In genomic region chr17:40556884-40557414, GRCh38 we compare ENCODE assay signal across 10 cellular contexts. TPM values are rescaled to one million over a fixed set of nuclear protein-coding genes. Genes with fewer than 3 reads are reported as not detected.
DNase-seq lines count a peak whose midpoint lies in the region; ATAC-seq and TF ChIP-seq lines count a peak whose summit lies in the region.
"Had no signal": no experiment of that assay in that cellular context is flagged by ENCODE, and none has a peak within 500 bp of the region (broad histone marks: within the 10 kb centered on the region; RNA-seq: fewer than 3 reads in every experiment).

No MANE protein-coding gene starts in this region.

- ATAC-seq in natural killer cell = no peak
- no peak for ATAC-seq in natural killer cell treated with Interleukin-12 subunit alpha and Interleukin-12 subunit beta and Interleukin-15 and Interleukin-18, amount 100 ng/mL, for 72 hours
- no peak for ATAC-seq in GM21423 (IDR thresholded peaks at IDR 0.05; ENCODE audit: unreplicated experiment)

- no peak overlapping the region for H3K4me3 Mint-ChIP-seq in natural killer cell
- no peak overlapping the region for H3K4me3 Mint-ChIP-seq in natural killer cell treated with Interleukin-12 subunit alpha and Interleukin-12 subunit beta and Interleukin-15 and Interleukin-18, amount 100 ng/mL, for 72 hours

- no peaks in the 10 kb centered on the region for H3K36me3 Mint-ChIP-seq in natural killer cell
- no peaks in the 10 kb centered on the region for H3K36me3 Mint-ChIP-seq in natural killer cell treated with Interleukin-12 subunit alpha and Interleukin-12 subunit beta and Interleukin-15 and Interleukin-18, amount 100 ng/mL, for 72 hours

- peak; percentile 7 for DNase-seq in natural killer cell
- no peak for DNase-seq in natural killer cell treated with Interleukin-12 subunit alpha and Interleukin-12 subunit beta and Interleukin-15 and Interleukin-18, amount 100 ng/mL, for 72 hours (ENCODE audit: low spot score)
- peak in 4 of 7 donors; percentile 28 to 66 (median 38) for DNase-seq in adrenal gland
- DNase-seq in vagina (ENCODE audit: extremely low spot score in 2 of 2) = peak in 1 of 2 donors; percentile 88
- DNase-seq in NOMO-1 treated with dmso at 0.1 percent for 144 hours (lab: John Stamatoyannopoulos, UW; ENCODE audit: unreplicated experiment) = no peak
- no peak for DNase-seq in DMS 273 (lab: John Stamatoyannopoulos, UW; ENCODE audit: unreplicated experiment)

- intact Hi-C loops in natural killer cell (cut with micrococcal nuclease) = no loop called here
- intact Hi-C loops in adrenal gland (cut with DNase I) = no loop called here
- intact Hi-C loops in vagina (cut with DNase I) = no loop called here

- H3K4me1 ChIP-seq in adrenal gland (replicated peaks in 1 of 2) (peaks cover 13 to 42% of the 10 kb centered on the region in 2 donors), mesodermal cell (ENCODE audit: control insufficient read depth, insufficient read depth, low read length, poor library complexity, severe bottlenecking) (peaks cover 28% of the 10 kb centered on the region), vagina (peaks cover 85% of the 10 kb centered on the region)

- no peaks in the 10 kb centered on the region for H3K9me3 ChIP-seq in adrenal gland (replicated peaks in 1 of 3)
- H3K9me3 ChIP-seq in mesodermal cell (ENCODE audit: control insufficient read depth, low read length) = no peaks in the 10 kb centered on the region
- H3K9me3 ChIP-seq in vagina = no peaks in the 10 kb centered on the region

- 40 to 49% (median 49%) methylated on average over 11 to 16 of the region's 16 CpGs for WGBS in adrenal gland, 4 donors
- 63 to 68% methylated on average over 11 of the region's 16 CpGs for WGBS in mesodermal cell (ENCODE audit: insufficient coverage in 2 of 2), 2 experiments

- H3K27ac Mint-ChIP-seq in natural killer cell = peak overlapping the region in 1 of 2 donors; percentile 36
- peak overlapping the region in 1 of 2 donors; percentile 45 for H3K27ac Mint-ChIP-seq in natural killer cell treated with Interleukin-12 subunit alpha and Interleukin-12 subunit beta and Interleukin-15 and Interleukin-18, amount 100 ng/mL, for 72 hours

- no peaks in the 10 kb centered on the region for H3K27me3 ChIP-seq in adrenal gland
- no peaks in the 10 kb centered on the region for H3K27me3 ChIP-seq in vagina

- TF ChIP-seq POLR2A in adrenal gland (IDR thresholded peaks at IDR 0.05) (no peak), vagina (IDR thresholded peaks at IDR 0.05) (no peak)

- H3K9me3 Mint-ChIP-seq in natural killer cell = no peaks in the 10 kb centered on the region
- no peaks in the 10 kb centered on the region for H3K9me3 Mint-ChIP-seq in natural killer cell treated with Interleukin-12 subunit alpha and Interleukin-12 subunit beta and Interleukin-15 and Interleukin-18, amount 100 ng/mL, for 72 hours

- H3K4me1 Mint-ChIP-seq in natural killer cell = peaks cover 26 to 45% of the 10 kb centered on the region in 2 donors
- peaks cover 45 to 49% of the 10 kb centered on the region in 2 donors for H3K4me1 Mint-ChIP-seq in natural killer cell treated with Interleukin-12 subunit alpha and Interleukin-12 subunit beta and Interleukin-15 and Interleukin-18, amount 100 ng/mL, for 72 hours (ENCODE audit: low read depth in 2 of 2)

- H3K4me3 ChIP-seq in adrenal gland = no peak overlapping the region
- H3K4me3 ChIP-seq in mesodermal cell (ENCODE audit: extremely low read depth, insufficient read depth, low read length, poor library complexity, severe bottlenecking) = no peak overlapping the region
- peak overlapping the region in 1 of 2 donors; percentile 12 for H3K4me3 ChIP-seq in vagina

- no peak for TF ChIP-seq CTCF in natural killer cell (IDR thresholded peaks at IDR 0.05)
- TF ChIP-seq CTCF in adrenal gland (IDR thresholded peaks at IDR 0.05) = no peak
- no peak for TF ChIP-seq CTCF in vagina (IDR thresholded peaks at IDR 0.05)

- H3K36me3 ChIP-seq in adrenal gland (replicated peaks in 1 of 2) (no peaks in the 10 kb centered on the region), mesodermal cell (ENCODE audit: control insufficient read depth, insufficient read depth, low read length) (no peaks in the 10 kb centered on the region), vagina (no peaks in the 10 kb centered on the region)

- peaks cover 0 to 14% of the 10 kb centered on the region in 2 donors for H3K27me3 Mint-ChIP-seq in natural killer cell (ENCODE audit: low read depth in 2 of 2)
- H3K27me3 Mint-ChIP-seq in natural killer cell treated with Interleukin-12 subunit alpha and Interleukin-12 subunit beta and Interleukin-15 and Interleukin-18, amount 100 ng/mL, for 72 hours = peaks cover 0 to 11% of the 10 kb centered on the region in 2 donors

- H3K27ac ChIP-seq in adrenal gland (peak overlapping the region in 2 of 5 donors; percentile 67 to 82), mesodermal cell (ENCODE audit: low read depth, low read length, severe bottlenecking) (peak overlapping the region; percentile 23), vagina (peak overlapping the region; percentile 88)

RNA-seq across cellular contexts. Expression of gene CCR7, which starts 8.3 kb away (rescaled TPM):
- 1 to 10 TPM; 3.2 to 8.0 (median 6.6) TPM for total RNA-seq in natural killer cell
- 10 to 100 TPM; 65.7 to 71.1 TPM for total RNA-seq in natural killer cell treated with Interleukin-12 subunit alpha and Interleukin-12 subunit beta and Interleukin-15 and Interleukin-18, amount 100 ng/mL, for 72 hours
- total RNA-seq in adrenal gland = 1 to 10 TPM in 1 of 8 donors, under 1 TPM in 5, not detected in 2; 0.14 to 1.0 (median 0.49) TPM
- under 1 TPM; 0.11 to 0.40 (median 0.30) TPM for polyA plus RNA-seq in adrenal gland
- 0.26 TPM for polyA plus RNA-seq in mesodermal cell (2013, experiment 1 of 2)
- 0.25 TPM for polyA plus RNA-seq in mesodermal cell (2013, experiment 2 of 2)
- not detected for total RNA-seq in vagina
- total RNA-seq: astrocyte had no signal

RNA-seq across cellular contexts. Expression of gene TNS4, which starts 55.5 kb away (rescaled TPM):
- total RNA-seq in natural killer cell = 1 to 10 TPM in 1 of 3 donors, under 1 TPM in 2; 0.65 to 1.8 (median 0.94) TPM
- 1 to 10 TPM in 1 of 2 donors, under 1 TPM in 1; 0.76 to 2.9 TPM for total RNA-seq in natural killer cell treated with Interleukin-12 subunit alpha and Interleukin-12 subunit beta and Interleukin-15 and Interleukin-18, amount 100 ng/mL, for 72 hours
- under 1 TPM in 3 of 8 donors, not detected in 5; 0.11 to 0.32 (median 0.14) TPM for total RNA-seq in adrenal gland
- polyA plus RNA-seq in adrenal gland = under 1 TPM in 2 of 3 donors, not detected in 1; 0.07 to 0.08 TPM
- not detected for polyA plus RNA-seq in mesodermal cell (2013, experiment 1 of 2)
- polyA plus RNA-seq in mesodermal cell (2013, experiment 2 of 2) = not detected
- 296 TPM for total RNA-seq in vagina
- total RNA-seq: astrocyte, temporal lobe had no signal

Comparison
In these comparisons a context has a peak if more than half of its experiments do, and no peak if none do; other contexts are left out.
1. DNase-seq: peak in natural killer cell (single experiment) and adrenal gland (4 of 7); none in natural killer cell treated with Interleukin-12 subunit alpha and Interleukin-12 subunit beta and Interleukin-15 and Interleukin-18, amount 100 ng/mL, for 72 hours (single experiment), NOMO-1 treated with dmso at 0.1 percent for 144 hours (single experiment) and DMS 273 (single experiment).
2. RNA of gene CCR7, which starts 8.3 kb away (total RNA-seq): 65.7 to 71.1 TPM in natural killer cell treated with Interleukin-12 subunit alpha and Interleukin-12 subunit beta and Interleukin-15 and Interleukin-18, amount 100 ng/mL, for 72 hours; 3.2 to 8.0 TPM in natural killer cell, 0.14 to 1.0 TPM in adrenal gland and not detected in vagina (single experiment); every median in the first group is over 4 times any median in the second.
3. RNA of gene TNS4, which starts 55.5 kb away (total RNA-seq): 296 TPM in vagina (single experiment); 0.76 to 2.9 TPM in natural killer cell treated with Interleukin-12 subunit alpha and Interleukin-12 subunit beta and Interleukin-15 and Interleukin-18, amount 100 ng/mL, for 72 hours, 0.65 to 1.8 TPM in natural killer cell and 0.11 to 0.32 TPM in adrenal gland; every median in the first group is over 10 times any median in the second.